In the genomic region with DNA sequence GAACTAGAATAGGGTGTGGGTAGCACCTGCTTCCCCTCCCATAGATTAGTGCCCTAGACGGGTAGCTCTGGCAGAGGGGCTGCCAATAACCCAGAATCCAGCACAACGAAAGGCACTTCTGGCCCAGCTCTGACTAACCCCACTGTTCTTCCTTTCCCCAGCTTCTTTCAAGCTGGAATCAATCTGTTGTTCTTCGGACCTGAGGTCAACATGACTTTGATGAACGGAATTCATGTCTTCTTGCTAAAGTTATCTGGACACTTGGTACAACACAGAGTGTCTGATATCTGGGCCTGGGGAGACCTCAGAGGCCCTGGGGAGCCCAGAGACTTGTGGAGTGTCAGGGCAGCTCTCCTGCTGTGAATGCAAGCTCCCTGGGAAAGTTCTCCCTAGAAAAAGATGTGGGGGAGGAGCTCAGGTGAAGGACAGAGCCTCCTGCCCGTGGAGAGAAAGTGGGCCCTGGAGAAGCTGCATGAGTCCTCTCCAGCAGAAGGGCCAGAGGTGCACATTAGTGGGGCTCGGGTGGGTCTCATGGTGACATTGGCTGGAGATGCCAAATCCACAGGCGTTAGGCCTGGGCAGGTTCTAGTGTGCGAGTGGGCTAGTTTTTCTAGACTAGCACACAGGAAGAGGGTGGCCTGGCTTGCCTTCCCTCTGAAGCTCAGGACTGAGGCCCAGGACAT, we compare ENCODE assay signal across 26 cellular contexts. TPM values are rescaled to one million over a fixed set of nuclear protein-coding genes. Genes with fewer than 3 reads are reported as not detected.
"Had no signal": no experiment of that assay in that cellular context is flagged by ENCODE, and none has a peak within 500 bp of the region (broad histone marks: within the 10 kb centered on the region; RNA-seq: fewer than 3 reads in every experiment).

No MANE protein-coding gene starts in this region.

- H3K36me3 Mint-ChIP-seq: activated naive CD8-positive, alpha-beta T cell treated with anti-CD3 and anti-CD28 coated beads for 36 hours had no signal

- H3K9me3 Mint-ChIP-seq: activated B cell treated with CpG ODN at 0.5 μM for 24 hours; naive thymus-derived CD8-positive, alpha-beta T cell; type B pancreatic cell had no signal

- FAIRE-seq: pancreas had no signal

- H3K4me3 ChIP-seq: hepatocyte, left ventricle myocardium inferior, pancreas, sigmoid colon, spleen, testis had no signal

- H3K4me3 Mint-ChIP-seq: activated B cell treated with CpG ODN at 0.5 μM for 24 hours; activated CD4-positive, alpha-beta T cell treated with anti-CD3 and anti-CD28 coated beads for 36 hours; activated naive CD8-positive, alpha-beta T cell treated with anti-CD3 and anti-CD28 coated beads for 36 hours; immature natural killer cell; naive thymus-derived CD8-positive, alpha-beta T cell; T-helper 17 cell; type B pancreatic cell had no signal

- DNase-seq: activated B cell treated with CpG ODN at 0.5 μM for 24 hours; activated CD4-positive, alpha-beta T cell treated with anti-CD3 and anti-CD28 coated beads for 36 hours; activated CD4-positive, alpha-beta T cell treated with anti-CD3 and anti-CD28 coated beads, Interleukin-2, amount 50 U/mL, for 48 hours; activated CD8-positive, alpha-beta memory T cell treated with anti-CD3 and anti-CD28 coated beads, Interleukin-2, amount 50 U/mL, for 48 hours; activated naive CD4-positive, alpha-beta T cell treated with Interleukin-2 at 50 U/mL for 16 hours; activated naive CD8-positive, alpha-beta T cell treated with anti-CD3 and anti-CD28 coated beads for 36 hours; activated T-cell treated with anti-CD3 and anti-CD28 coated beads, Interleukin-2, amount 50 U/mL, for 48 hours; amniotic stem cell; cerebellar nuclear complex; foreskin keratinocyte; glutamatergic neuron; immature natural killer cell; left ventricle myocardium inferior; naive thymus-derived CD8-positive, alpha-beta T cell; pancreas; sigmoid colon; spleen; stimulated activated CD4-positive, alpha-beta T cell treated with anti-CD3 and anti-CD28 coated beads, Interleukin-4, amount 100 ng/mL, for 1 hour; stimulated activated naive CD4-positive, alpha-beta T cell; SW 1271; T-helper 17 cell; testis had no signal

- H3K27ac Mint-ChIP-seq: activated B cell treated with CpG ODN at 0.5 μM for 24 hours; activated CD4-positive, alpha-beta T cell treated with anti-CD3 and anti-CD28 coated beads for 36 hours; activated naive CD8-positive, alpha-beta T cell treated with anti-CD3 and anti-CD28 coated beads for 36 hours; immature natural killer cell; naive thymus-derived CD8-positive, alpha-beta T cell; T-helper 17 cell; type B pancreatic cell had no signal

- H3K27me3 Mint-ChIP-seq: activated B cell treated with CpG ODN at 0.5 μM for 24 hours; activated naive CD8-positive, alpha-beta T cell treated with anti-CD3 and anti-CD28 coated beads for 36 hours; naive thymus-derived CD8-positive, alpha-beta T cell; T-helper 17 cell; type B pancreatic cell had no signal

- H3K27ac ChIP-seq: epithelial cell of prostate, foreskin keratinocyte, hepatocyte, left ventricle myocardium inferior, neutrophil, pancreas, sigmoid colon, spleen, testis had no signal

- ATAC-seq: activated CD4-positive, alpha-beta T cell treated with anti-CD3 and anti-CD28 coated beads for 36 hours; foreskin keratinocyte; naive thymus-derived CD8-positive, alpha-beta T cell; pancreas; T-helper 17 cell had no signal

- H3K4me1 Mint-ChIP-seq: activated B cell treated with CpG ODN at 0.5 μM for 24 hours; activated CD4-positive, alpha-beta T cell treated with anti-CD3 and anti-CD28 coated beads for 36 hours; activated naive CD8-positive, alpha-beta T cell treated with anti-CD3 and anti-CD28 coated beads for 36 hours; T-helper 17 cell had no signal

RNA-seq across cellular contexts. Expression of a gene that starts 6.3 kb away (rescaled TPM):
- polyA plus RNA-seq: foreskin keratinocyte; immature natural killer cell; naive thymus-derived CD8-positive, alpha-beta T cell had no signal
